In the genomic region with DNA sequence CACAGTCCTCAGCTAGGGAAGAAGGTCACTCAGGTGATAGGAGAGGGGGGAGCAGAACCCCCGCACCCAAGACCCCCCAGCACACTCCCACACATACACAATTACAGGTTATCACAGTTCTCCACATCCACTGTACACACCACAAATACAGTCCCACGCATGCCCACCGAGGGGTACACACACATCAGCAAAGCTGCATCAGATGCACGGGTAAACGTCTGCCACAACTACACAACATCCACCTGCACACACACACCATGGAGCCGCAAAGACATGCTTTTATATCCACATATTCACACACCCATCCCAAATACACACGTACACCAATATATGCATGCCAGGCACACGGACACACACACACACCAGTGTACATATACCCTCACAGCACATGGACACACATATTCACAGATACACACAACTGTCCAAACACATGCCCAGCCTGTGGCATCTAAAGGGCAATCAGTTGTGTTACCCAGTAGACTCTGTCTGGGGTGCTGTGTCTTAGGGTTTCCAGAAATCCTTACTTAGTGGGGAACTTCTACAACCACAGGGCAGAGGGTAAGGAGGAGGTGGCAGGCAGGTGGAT, we compare ENCODE assay signal across 28 cellular contexts. TPM values are rescaled to one million over a fixed set of nuclear protein-coding genes. Genes with fewer than 3 reads are reported as not detected.
A peak's percentile ranks its signal among the peaks of the same experiment; 100 is the strongest.
DNase-seq lines count a peak whose midpoint lies in the region; ATAC-seq and TF ChIP-seq lines count a peak whose summit lies in the region.
"Had no signal": no experiment of that assay in that cellular context is flagged by ENCODE, and none has a peak within 500 bp of the region (broad histone marks: within the 10 kb centered on the region; RNA-seq: fewer than 3 reads in every experiment).

No MANE protein-coding gene starts in this region.

- H3K27me3 Mint-ChIP-seq in WTC11 (ENCODE audit: low read depth) = peaks cover 85% of the 10 kb centered on the region
- H3K27me3 Mint-ChIP-seq in glutamatergic neuron (ENCODE audit: unreplicated experiment) = peaks cover 20% of the 10 kb centered on the region
- peaks cover 93% of the 10 kb centered on the region for H3K27me3 Mint-ChIP-seq in stimulated activated memory B cell treated with anti-CD40 and anti-IgM and Interleukin-4, amounts not matched to agents 10 μg/mL and 1 μg/mL and 100 μg/mL, for 72 hours

- POLR2A ChIA-PET in WTC11 (lab: Charles Lee) = no interaction called here

- peak in 2 of 3 experiments; percentile 29 to 40 for DNase-seq in NCI-H1417 (lab: John Stamatoyannopoulos, UW)
- no peak for DNase-seq in NCI-H1417 treated with DMSO at 0.1 percent for 48 hours (lab: John Stamatoyannopoulos, UW)
- DNase-seq in WTC11 (ENCODE audit: low spot score) = no peak
- no peak for DNase-seq in glutamatergic neuron
- no peak for DNase-seq in DMS53 (lab: John Stamatoyannopoulos, UW)
- DNase-seq in T-helper 1 cell = no peak
- DNase-seq in occipital lobe (lab: John Stamatoyannopoulos, UW) = no peak
- DNase-seq: activated CD4-positive, alpha-beta T cell treated with anti-CD3 and anti-CD28 coated beads, Interleukin-2, amount 10 ng/mL, durations not matched to agents 24 days and 14 days; activated gamma-delta T cell treated with Interleukin-2 at 50 U/mL for 16 hours; activated T-cell treated with anti-CD3 and anti-CD28 coated beads, Interleukin-2, amount 50 U/mL, for 4 hours; CD4-positive, CD25-positive, alpha-beta regulatory T cell; DMS 273 treated with DMSO at 0.1 percent for 48 hours; effector CD4-positive, alpha-beta T cell; KG1; kidney glomerular epithelial cell; NCI-H1436 treated with DMSO at 0.1 percent for 48 hours; NCI-H446 treated with DMSO at 0.1 percent for 48 hours; sigmoid colon; stimulated activated CD4-positive, alpha-beta T cell treated with anti-CD3 and anti-CD28 coated beads, Interleukin-4, amount 100 ng/mL, for 4 hours; stimulated activated naive CD4-positive, alpha-beta T cell; T-helper 9 cell; uterus had no signal

- H3K36me3 Mint-ChIP-seq in WTC11 (no peaks in the 10 kb centered on the region), glutamatergic neuron (ENCODE audit: unreplicated experiment) (no peaks in the 10 kb centered on the region)
- no peaks in the 10 kb centered on the region for H3K36me3 Mint-ChIP-seq in stimulated activated memory B cell treated with anti-CD40 and anti-IgM and Interleukin-4, amounts not matched to agents 10 μg/mL and 1 μg/mL and 100 μg/mL, for 72 hours
- H3K36me3 Mint-ChIP-seq: natural killer cell treated with Interleukin-12 subunit alpha and Interleukin-12 subunit beta and Interleukin-15 and Interleukin-18, amount 100 ng/mL, for 72 hours had no signal

- peak overlapping the region; percentile 49; the same call in 1 of the 2 replicates for H3K4me3 Mint-ChIP-seq in WTC11
- no peak overlapping the region for H3K4me3 Mint-ChIP-seq in glutamatergic neuron (ENCODE audit: unreplicated experiment)
- no peak overlapping the region for H3K4me3 Mint-ChIP-seq in stimulated activated memory B cell treated with anti-CD40 and anti-IgM and Interleukin-4, amounts not matched to agents 10 μg/mL and 1 μg/mL and 100 μg/mL, for 72 hours
- H3K4me3 Mint-ChIP-seq: activated CD4-positive, alpha-beta T cell treated with anti-CD3 and anti-CD28 coated beads, Interleukin-2, amount 10 ng/mL, durations not matched to agents 24 days and 14 days; activated T-cell treated with anti-CD3 and anti-CD28 coated beads, Interleukin-2, amount 50 U/mL, for 4 hours; natural killer cell treated with Interleukin-12 subunit alpha and Interleukin-12 subunit beta and Interleukin-15 and Interleukin-18, amount 100 ng/mL, for 72 hours had no signal

- H3K27ac Mint-ChIP-seq in WTC11 = no peak overlapping the region
- H3K27ac Mint-ChIP-seq in glutamatergic neuron (ENCODE audit: unreplicated experiment) = peak overlapping the region; percentile 12
- no peak overlapping the region for H3K27ac Mint-ChIP-seq in stimulated activated memory B cell treated with anti-CD40 and anti-IgM and Interleukin-4, amounts not matched to agents 10 μg/mL and 1 μg/mL and 100 μg/mL, for 72 hours
- H3K27ac Mint-ChIP-seq: activated CD4-positive, alpha-beta T cell treated with anti-CD3 and anti-CD28 coated beads, Interleukin-2, amount 10 ng/mL, durations not matched to agents 24 days and 14 days; CD4-positive, CD25-positive, alpha-beta regulatory T cell; GM23338; natural killer cell treated with Interleukin-12 subunit alpha and Interleukin-12 subunit beta and Interleukin-15 and Interleukin-18, amount 100 ng/mL, for 72 hours had no signal

- TF ChIP-seq CTCF in WTC11 (IDR thresholded peaks at IDR 0.05) = no peak
- TF ChIP-seq CTCF in glutamatergic neuron (IDR thresholded peaks at IDR 0.05; ENCODE audit: partially characterized antibody, unreplicated experiment) = no peak

- peaks cover 28% of the 10 kb centered on the region for H3K4me1 Mint-ChIP-seq in WTC11
- H3K4me1 Mint-ChIP-seq in glutamatergic neuron (ENCODE audit: low read depth, unreplicated experiment) = peaks cover 12% of the 10 kb centered on the region
- H3K4me1 Mint-ChIP-seq in stimulated activated memory B cell treated with anti-CD40 and anti-IgM and Interleukin-4, amounts not matched to agents 10 μg/mL and 1 μg/mL and 100 μg/mL, for 72 hours = peaks cover 33% of the 10 kb centered on the region

- CTCF ChIA-PET in WTC11 (lab: Charles Lee) = interaction anchor here (0.7 to 3.2 kb wide), 2 partner anchors 25 to 47 kb away, joined by 3 to 15 read pairs; no protein-coding TSS in a partner anchor

- ATAC-seq in WTC11 = no peak
- peak; percentile 13 for ATAC-seq in stimulated activated memory B cell treated with anti-CD40 and anti-IgM and Interleukin-4, amounts not matched to agents 10 μg/mL and 1 μg/mL and 100 μg/mL, for 72 hours

- H3K9me3 Mint-ChIP-seq in WTC11 = no peaks in the 10 kb centered on the region
- peaks cover 8% of the 10 kb centered on the region for H3K9me3 Mint-ChIP-seq in glutamatergic neuron (ENCODE audit: unreplicated experiment)
- H3K9me3 Mint-ChIP-seq in stimulated activated memory B cell treated with anti-CD40 and anti-IgM and Interleukin-4, amounts not matched to agents 10 μg/mL and 1 μg/mL and 100 μg/mL, for 72 hours = no peaks in the 10 kb centered on the region
- H3K9me3 Mint-ChIP-seq: activated CD4-positive, alpha-beta T cell treated with anti-CD3 and anti-CD28 coated beads, Interleukin-2, amount 10 ng/mL, durations not matched to agents 24 days and 14 days; activated T-cell treated with anti-CD3 and anti-CD28 coated beads, Interleukin-2, amount 50 U/mL, for 4 hours; natural killer cell treated with Interleukin-12 subunit alpha and Interleukin-12 subunit beta and Interleukin-15 and Interleukin-18, amount 100 ng/mL, for 72 hours had no signal

TF ChIP-seq in WTC11, 78 proteins besides CTCF, POLR2A, EP300 and RAD21:
- TF ChIP-seq CREM (CRISPR knock-in tag; IDR thresholded peaks at IDR 0.05) (no peak), ZNF423 (CRISPR knock-in tag; IDR thresholded peaks at IDR 0.05) (no peak), MYBL2 (CRISPR knock-in tag; IDR thresholded peaks at IDR 0.05) (no peak), ATF1 (CRISPR knock-in tag; IDR thresholded peaks at IDR 0.05) (no peak), SMAD3 (CRISPR knock-in tag; IDR thresholded peaks at IDR 0.05; ENCODE audit: borderline replicate concordance) (no peak), CBFB (CRISPR knock-in tag; IDR thresholded peaks at IDR 0.05; ENCODE audit: low read depth) (no peak), SP1 (CRISPR knock-in tag; conservative IDR thresholded peaks at IDR 0.05) (no peak), ZNF263 (CRISPR knock-in tag; IDR thresholded peaks at IDR 0.05; ENCODE audit: low read depth) (no peak)
- TF ChIP-seq, protein P1, sequence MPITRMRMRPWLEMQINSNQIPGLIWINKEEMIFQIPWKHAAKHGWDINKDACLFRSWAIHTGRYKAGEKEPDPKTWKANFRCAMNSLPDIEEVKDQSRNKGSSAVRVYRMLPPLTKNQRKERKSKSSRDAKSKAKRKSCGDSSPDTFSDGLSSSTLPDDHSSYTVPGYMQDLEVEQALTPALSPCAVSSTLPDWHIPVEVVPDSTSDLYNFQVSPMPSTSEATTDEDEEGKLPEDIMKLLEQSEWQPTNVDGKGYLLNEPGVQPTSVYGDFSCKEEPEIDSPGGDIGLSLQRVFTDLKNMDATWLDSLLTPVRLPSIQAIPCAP (CRISPR knock-in tag; IDR thresholded peaks at IDR 0.05) = no peak
- TF ChIP-seq, protein P2, sequence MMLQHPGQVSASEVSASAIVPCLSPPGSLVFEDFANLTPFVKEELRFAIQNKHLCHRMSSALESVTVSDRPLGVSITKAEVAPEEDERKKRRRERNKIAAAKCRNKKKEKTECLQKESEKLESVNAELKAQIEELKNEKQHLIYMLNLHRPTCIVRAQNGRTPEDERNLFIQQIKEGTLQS (CRISPR knock-in tag; conservative IDR thresholded peaks at IDR 0.05) = no peak

RNA-seq across cellular contexts. Expression of a gene that starts 5.5 kb away (rescaled TPM):
- total RNA-seq in WTC11 (2021) (3.1 to 3.3 TPM (median 3.2 TPM) in 3 replicates), glutamatergic neuron (ENCODE audit: unreplicated experiment) (0.86 TPM), occipital lobe (9.7 TPM)
- total RNA-seq: activated CD4-positive, alpha-beta T cell treated with anti-CD3 and anti-CD28 coated beads, Interleukin-2, amount 10 ng/mL, durations not matched to agents 24 days and 14 days; activated T-cell treated with anti-CD3 and anti-CD28 coated beads, Interleukin-2, amount 50 U/mL, for 4 hours; CD4-positive, CD25-positive, alpha-beta regulatory T cell; epithelial cell of proximal tubule; lung microvascular endothelial cell; mucosa of descending colon; natural killer cell treated with Interleukin-12 subunit alpha and Interleukin-12 subunit beta and Interleukin-15 and Interleukin-18, amount 100 ng/mL, for 72 hours; sigmoid colon had no signal

RNA-seq across cellular contexts. Expression of a gene that starts 7.4 kb away (rescaled TPM):
- total RNA-seq in WTC11 (2021) (5.7 to 10.3 TPM (median 7.7 TPM) in 3 replicates), glutamatergic neuron (ENCODE audit: unreplicated experiment) (not detected), occipital lobe (0.94 TPM)
- total RNA-seq: CD4-positive, CD25-positive, alpha-beta regulatory T cell had no signal

RNA-seq across cellular contexts. Expression of a gene that starts 45.7 kb away (rescaled TPM):
- total RNA-seq in WTC11 (2021) (399 to 507 TPM (median 489 TPM) in 3 replicates), glutamatergic neuron (ENCODE audit: unreplicated experiment) (530 TPM), occipital lobe (646 TPM)

Comparison
In these comparisons a context has a peak if more than half of its experiments do, and no peak if none do; other contexts are left out.
1. DNase-seq: peak in NCI-H1417 (2 of 3); none in NCI-H1417 treated with DMSO at 0.1 percent for 48 hours (single experiment), WTC11 (single experiment), glutamatergic neuron (single experiment), DMS53 (single experiment), T-helper 1 cell (0 of 5) and occipital lobe (single experiment).